ENCODE assay signal across 1 cellular context in the genomic region with DNA sequence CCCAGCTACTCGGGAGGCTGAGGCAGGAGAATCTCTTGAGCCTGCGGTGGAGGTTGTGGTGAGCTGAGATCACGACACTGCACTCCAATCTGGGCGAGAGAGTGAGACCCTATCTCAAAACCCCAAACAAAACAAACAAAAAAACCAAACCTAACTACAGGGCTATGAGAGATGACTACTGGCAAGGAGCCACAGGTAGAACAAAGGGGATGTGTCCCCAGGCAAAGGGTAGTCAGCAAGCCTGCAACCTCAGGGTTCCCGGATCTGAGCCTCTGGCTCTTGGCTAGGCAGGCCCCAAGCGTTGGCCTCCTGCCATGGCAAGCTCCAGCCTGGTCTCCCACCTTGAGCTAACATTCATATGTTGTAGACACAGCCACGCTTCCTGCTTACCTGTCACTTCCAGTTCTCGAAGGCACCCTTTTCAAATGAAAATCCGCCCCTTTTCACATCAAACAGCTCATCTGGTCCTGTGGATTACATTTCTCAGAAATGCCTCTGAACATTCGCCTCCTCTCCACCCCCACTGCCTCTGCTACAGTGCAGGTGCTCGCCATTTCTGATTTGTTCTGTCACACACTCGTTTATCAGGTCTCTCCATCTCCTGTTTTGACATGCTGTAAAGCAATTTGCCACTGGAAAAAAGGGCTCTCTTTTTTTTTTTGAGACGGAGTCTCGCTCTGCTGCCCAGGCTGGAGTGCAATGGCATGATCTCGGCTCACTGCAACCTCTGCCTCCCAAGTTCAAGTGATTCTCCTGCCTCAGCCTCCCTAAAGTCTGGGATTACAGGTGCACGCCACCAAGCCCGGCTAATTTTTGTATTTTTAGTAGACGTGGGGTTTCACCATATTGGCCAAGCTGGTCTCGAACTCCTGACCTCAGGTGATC.
TF ChIP-seq lines count a peak whose summit lies in the region.

No MANE protein-coding gene starts in this region.

TF ChIP-seq in HepG2, 621 proteins besides CTCF, POLR2A, EP300 and RAD21 (continued from another document and continues in another):
- TF ChIP-seq, protein P1, sequence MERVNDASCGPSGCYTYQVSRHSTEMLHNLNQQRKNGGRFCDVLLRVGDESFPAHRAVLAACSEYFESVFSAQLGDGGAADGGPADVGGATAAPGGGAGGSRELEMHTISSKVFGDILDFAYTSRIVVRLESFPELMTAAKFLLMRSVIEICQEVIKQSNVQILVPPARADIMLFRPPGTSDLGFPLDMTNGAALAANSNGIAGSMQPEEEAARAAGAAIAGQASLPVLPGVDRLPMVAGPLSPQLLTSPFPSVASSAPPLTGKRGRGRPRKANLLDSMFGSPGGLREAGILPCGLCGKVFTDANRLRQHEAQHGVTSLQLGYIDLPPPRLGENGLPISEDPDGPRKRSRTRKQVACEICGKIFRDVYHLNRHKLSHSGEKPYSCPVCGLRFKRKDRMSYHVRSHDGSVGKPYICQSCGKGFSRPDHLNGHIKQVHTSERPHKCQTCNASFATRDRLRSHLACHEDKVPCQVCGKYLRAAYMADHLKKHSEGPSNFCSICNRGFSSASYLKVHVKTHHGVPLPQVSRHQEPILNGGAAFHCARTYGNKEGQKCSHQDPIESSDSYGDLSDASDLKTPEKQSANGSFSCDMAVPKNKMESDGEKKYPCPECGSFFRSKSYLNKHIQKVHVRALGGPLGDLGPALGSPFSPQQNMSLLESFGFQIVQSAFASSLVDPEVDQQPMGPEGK (CRISPR knock-in tag; IDR thresholded peaks at IDR 0.05): peak; percentile 58; the same call in 1 of the 2 replicates
- TF ChIP-seq ZSCAN22 (CRISPR knock-in tag; IDR thresholded peaks at IDR 0.05) (no peak), KMT2A (CRISPR knock-in tag; IDR thresholded peaks at IDR 0.05) (0 out of 2 replicates have a peak, but pooled peaks have one; percentile 30), ZNF614 (CRISPR knock-in tag; IDR thresholded peaks at IDR 0.05; ENCODE audit: borderline replicate concordance) (0 out of 2 replicates have a peak, but pooled peaks have one; percentile 28), NR1H2 (CRISPR knock-in tag; IDR thresholded peaks at IDR 0.05; ENCODE audit: borderline replicate concordance, low read depth) (no peak), SMAD3 (CRISPR knock-in tag; IDR thresholded peaks at IDR 0.05) (peak; percentile 28; the same call in 1 of the 2 replicates), LCORL (IDR thresholded peaks at IDR 0.05) (peak; percentile 50; the same call in 1 of the 2 replicates), LCORL (CRISPR knock-in tag; IDR thresholded peaks at IDR 0.05) (peak; percentile 68), PHF21A (CRISPR knock-in tag; IDR thresholded peaks at IDR 0.05) (peak; percentile 83), ZIK1 (CRISPR knock-in tag; IDR thresholded peaks at IDR 0.05; ENCODE audit: borderline replicate concordance, low read depth) (no peak), FOXP4 (CRISPR knock-in tag; IDR thresholded peaks at IDR 0.05) (peak; percentile 47; the same call in 1 of the 2 replicates), HMGA1 (CRISPR knock-in tag; conservative IDR thresholded peaks at IDR 0.05) (no peak), TBX2 (CRISPR knock-in tag; IDR thresholded peaks at IDR 0.05; ENCODE audit: borderline replicate concordance) (peak; percentile 69; the same call in 1 of the 2 replicates), NR2F1 (CRISPR knock-in tag; IDR thresholded peaks at IDR 0.05) (no peak), MEIS2 (CRISPR knock-in tag; IDR thresholded peaks at IDR 0.05) (no peak), CHD4 (IDR thresholded peaks at IDR 0.05; ENCODE audit: borderline replicate concordance, low read length) (no peak), ATRX (CRISPR knock-in tag; IDR thresholded peaks at IDR 0.05; ENCODE audit: borderline replicate concordance) (no peak), NFAT5 (CRISPR knock-in tag; IDR thresholded peaks at IDR 0.05) (no peak), ARNT (IDR thresholded peaks at IDR 0.05) (no peak), NFE2L2 (IDR thresholded peaks at IDR 0.05; ENCODE audit: low read length) (no peak), ZNF282 (IDR thresholded peaks at IDR 0.05; ENCODE audit: partially characterized antibody) (no peak), ZNF292 (CRISPR knock-in tag; IDR thresholded peaks at IDR 0.05; ENCODE audit: borderline replicate concordance, low read depth) (peak; percentile 88; the same call in 1 of the 2 replicates), ZNF138 (CRISPR knock-in tag; IDR thresholded peaks at IDR 0.05; ENCODE audit: low read depth) (no peak), RFXAP (CRISPR knock-in tag; IDR thresholded peaks at IDR 0.05; ENCODE audit: borderline replicate concordance) (peak; percentile 52), ZSCAN20 (CRISPR knock-in tag; IDR thresholded peaks at IDR 0.05; ENCODE audit: borderline replicate concordance) (no peak), HOXD1 (CRISPR knock-in tag; IDR thresholded peaks at IDR 0.05) (0 out of 2 replicates have a peak, but pooled peaks have one; percentile 63), ZNF563 (CRISPR knock-in tag; IDR thresholded peaks at IDR 0.05) (no peak; the same call in 1 of the 2 replicates)
- TF ChIP-seq, protein P2, sequence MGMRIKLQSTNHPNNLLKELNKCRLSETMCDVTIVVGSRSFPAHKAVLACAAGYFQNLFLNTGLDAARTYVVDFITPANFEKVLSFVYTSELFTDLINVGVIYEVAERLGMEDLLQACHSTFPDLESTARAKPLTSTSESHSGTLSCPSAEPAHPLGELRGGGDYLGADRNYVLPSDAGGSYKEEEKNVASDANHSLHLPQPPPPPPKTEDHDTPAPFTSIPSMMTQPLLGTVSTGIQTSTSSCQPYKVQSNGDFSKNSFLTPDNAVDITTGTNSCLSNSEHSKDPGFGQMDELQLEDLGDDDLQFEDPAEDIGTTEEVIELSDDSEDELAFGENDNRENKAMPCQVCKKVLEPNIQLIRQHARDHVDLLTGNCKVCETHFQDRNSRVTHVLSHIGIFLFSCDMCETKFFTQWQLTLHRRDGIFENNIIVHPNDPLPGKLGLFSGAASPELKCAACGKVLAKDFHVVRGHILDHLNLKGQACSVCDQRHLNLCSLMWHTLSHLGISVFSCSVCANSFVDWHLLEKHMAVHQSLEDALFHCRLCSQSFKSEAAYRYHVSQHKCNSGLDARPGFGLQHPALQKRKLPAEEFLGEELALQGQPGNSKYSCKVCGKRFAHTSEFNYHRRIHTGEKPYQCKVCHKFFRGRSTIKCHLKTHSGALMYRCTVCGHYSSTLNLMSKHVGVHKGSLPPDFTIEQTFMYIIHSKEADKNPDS (CRISPR knock-in tag; IDR thresholded peaks at IDR 0.05): no peak
- TF ChIP-seq, protein P3, sequence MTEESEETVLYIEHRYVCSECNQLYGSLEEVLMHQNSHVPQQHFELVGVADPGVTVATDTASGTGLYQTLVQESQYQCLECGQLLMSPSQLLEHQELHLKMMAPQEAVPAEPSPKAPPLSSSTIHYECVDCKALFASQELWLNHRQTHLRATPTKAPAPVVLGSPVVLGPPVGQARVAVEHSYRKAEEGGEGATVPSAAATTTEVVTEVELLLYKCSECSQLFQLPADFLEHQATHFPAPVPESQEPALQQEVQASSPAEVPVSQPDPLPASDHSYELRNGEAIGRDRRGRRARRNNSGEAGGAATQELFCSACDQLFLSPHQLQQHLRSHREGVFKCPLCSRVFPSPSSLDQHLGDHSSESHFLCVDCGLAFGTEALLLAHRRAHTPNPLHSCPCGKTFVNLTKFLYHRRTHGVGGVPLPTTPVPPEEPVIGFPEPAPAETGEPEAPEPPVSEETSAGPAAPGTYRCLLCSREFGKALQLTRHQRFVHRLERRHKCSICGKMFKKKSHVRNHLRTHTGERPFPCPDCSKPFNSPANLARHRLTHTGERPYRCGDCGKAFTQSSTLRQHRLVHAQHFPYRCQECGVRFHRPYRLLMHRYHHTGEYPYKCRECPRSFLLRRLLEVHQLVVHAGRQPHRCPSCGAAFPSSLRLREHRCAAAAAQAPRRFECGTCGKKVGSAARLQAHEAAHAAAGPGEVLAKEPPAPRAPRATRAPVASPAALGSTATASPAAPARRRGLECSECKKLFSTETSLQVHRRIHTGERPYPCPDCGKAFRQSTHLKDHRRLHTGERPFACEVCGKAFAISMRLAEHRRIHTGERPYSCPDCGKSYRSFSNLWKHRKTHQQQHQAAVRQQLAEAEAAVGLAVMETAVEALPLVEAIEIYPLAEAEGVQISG (CRISPR knock-in tag; IDR thresholded peaks at IDR 0.05): peak; percentile 48; the same call in 1 of the 2 replicates
- TF ChIP-seq, protein P4, sequence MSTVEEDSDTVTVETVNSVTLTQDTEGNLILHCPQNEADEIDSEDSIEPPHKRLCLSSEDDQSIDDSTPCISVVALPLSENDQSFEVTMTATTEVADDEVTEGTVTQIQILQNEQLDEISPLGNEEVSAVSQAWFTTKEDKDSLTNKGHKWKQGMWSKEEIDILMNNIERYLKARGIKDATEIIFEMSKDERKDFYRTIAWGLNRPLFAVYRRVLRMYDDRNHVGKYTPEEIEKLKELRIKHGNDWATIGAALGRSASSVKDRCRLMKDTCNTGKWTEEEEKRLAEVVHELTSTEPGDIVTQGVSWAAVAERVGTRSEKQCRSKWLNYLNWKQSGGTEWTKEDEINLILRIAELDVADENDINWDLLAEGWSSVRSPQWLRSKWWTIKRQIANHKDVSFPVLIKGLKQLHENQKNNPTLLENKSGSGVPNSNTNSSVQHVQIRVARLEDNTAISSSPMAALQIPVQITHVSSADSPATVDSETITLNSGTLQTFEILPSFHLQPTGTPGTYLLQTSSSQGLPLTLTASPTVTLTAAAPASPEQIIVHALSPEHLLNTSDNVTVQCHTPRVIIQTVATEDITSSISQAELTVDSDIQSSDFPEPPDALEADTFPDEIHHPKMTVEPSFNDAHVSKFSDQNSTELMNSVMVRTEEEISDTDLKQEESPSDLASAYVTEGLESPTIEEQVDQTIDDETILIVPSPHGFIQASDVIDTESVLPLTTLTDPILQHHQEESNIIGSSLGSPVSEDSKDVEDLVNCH (CRISPR knock-in tag; IDR thresholded peaks at IDR 0.05): no peak
- TF ChIP-seq, protein P5, sequence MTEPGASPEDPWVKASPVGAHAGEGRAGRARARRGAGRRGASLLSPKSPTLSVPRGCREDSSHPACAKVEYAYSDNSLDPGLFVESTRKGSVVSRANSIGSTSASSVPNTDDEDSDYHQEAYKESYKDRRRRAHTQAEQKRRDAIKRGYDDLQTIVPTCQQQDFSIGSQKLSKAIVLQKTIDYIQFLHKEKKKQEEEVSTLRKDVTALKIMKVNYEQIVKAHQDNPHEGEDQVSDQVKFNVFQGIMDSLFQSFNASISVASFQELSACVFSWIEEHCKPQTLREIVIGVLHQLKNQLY (CRISPR knock-in tag; IDR thresholded peaks at IDR 0.05): no peak
- TF ChIP-seq, protein P6, sequence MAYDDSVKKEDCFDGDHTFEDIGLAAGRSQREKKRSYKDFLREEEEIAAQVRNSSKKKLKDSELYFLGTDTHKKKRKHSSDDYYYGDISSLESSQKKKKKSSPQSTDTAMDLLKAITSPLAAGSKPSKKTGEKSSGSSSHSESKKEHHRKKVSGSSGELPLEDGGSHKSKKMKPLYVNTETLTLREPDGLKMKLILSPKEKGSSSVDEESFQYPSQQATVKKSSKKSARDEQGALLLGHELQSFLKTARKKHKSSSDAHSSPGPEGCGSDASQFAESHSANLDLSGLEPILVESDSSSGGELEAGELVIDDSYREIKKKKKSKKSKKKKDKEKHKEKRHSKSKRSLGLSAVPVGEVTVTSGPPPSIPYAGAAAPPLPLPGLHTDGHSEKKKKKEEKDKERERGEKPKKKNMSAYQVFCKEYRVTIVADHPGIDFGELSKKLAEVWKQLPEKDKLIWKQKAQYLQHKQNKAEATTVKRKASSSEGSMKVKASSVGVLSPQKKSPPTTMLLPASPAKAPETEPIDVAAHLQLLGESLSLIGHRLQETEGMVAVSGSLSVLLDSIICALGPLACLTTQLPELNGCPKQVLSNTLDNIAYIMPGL (CRISPR knock-in tag; IDR thresholded peaks at IDR 0.05; ENCODE audit: borderline replicate concordance in 1 of 2, low read depth in 1 of 2): peak; percentile 29 to 38; a peak in 2 of 4 replicates
